ENCODE assay signal across 8 cellular contexts in the genomic region with DNA sequence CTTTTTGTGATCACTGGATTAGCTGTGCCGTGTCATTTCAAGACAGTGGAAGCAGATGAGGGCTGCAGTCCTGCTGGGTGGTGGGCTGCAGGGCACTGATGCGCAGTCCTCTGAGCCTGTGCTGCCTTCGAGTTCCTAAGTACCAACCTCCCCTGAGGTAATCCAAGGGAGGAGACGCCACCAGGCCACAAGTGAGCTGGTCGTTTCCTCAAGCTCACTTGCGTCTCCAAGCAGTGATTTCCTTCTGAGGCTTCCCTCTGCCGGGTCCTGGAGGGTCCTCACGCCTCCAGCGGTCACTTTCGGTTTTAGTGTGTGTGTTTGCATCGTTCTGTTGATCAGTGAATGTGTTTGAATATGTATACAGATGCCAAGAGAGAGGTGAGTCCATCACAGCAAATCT.
A peak's percentile ranks its signal among the peaks of the same experiment; 100 is the strongest.
DNase-seq lines count a peak whose midpoint lies in the region; ATAC-seq and TF ChIP-seq lines count a peak whose summit lies in the region.
"Had no signal": no experiment of that assay in that cellular context is flagged by ENCODE, and none has a peak within 500 bp of the region (broad histone marks: within the 10 kb centered on the region; RNA-seq: fewer than 3 reads in every experiment).

No MANE protein-coding gene starts in this region.

- H3K36me3 Mint-ChIP-seq in chondrocyte (ENCODE audit: low read depth) (peaks cover 5% of the 10 kb centered on the region), progenitor cell of endocrine pancreas (ENCODE audit: insufficient read depth) (peaks cover 4% of the 10 kb centered on the region)
- H3K36me3 Mint-ChIP-seq in T-helper 2 cell treated with Interferon-gamma antibody and Interleukin-4, amounts not matched to agents 5 μg/mL and 100 μg/mL, for 36 hours (ENCODE audit: low read depth), result no peaks in the 10 kb centered on the region

- H3K27me3 Mint-ChIP-seq in chondrocyte (ENCODE audit: low read depth) (no peaks in the 10 kb centered on the region), progenitor cell of endocrine pancreas (no peaks in the 10 kb centered on the region)
- H3K27me3 Mint-ChIP-seq in T-helper 2 cell treated with Interferon-gamma antibody and Interleukin-4, amounts not matched to agents 5 μg/mL and 100 μg/mL, for 36 hours (ENCODE audit: low read depth), result peaks cover 16% of the 10 kb centered on the region

- H3K4me1 Mint-ChIP-seq in chondrocyte (ENCODE audit: low read depth), result peaks cover 86% of the 10 kb centered on the region
- peaks cover 46% of the 10 kb centered on the region for H3K4me1 Mint-ChIP-seq in progenitor cell of endocrine pancreas (ENCODE audit: low read depth)
- H3K4me1 Mint-ChIP-seq in T-helper 2 cell treated with Interferon-gamma antibody and Interleukin-4, amounts not matched to agents 5 μg/mL and 100 μg/mL, for 36 hours (ENCODE audit: low read depth), result no peaks in the 10 kb centered on the region

- H3K4me3 Mint-ChIP-seq in chondrocyte (ENCODE audit: unreplicated experiment), result no peak overlapping the region
- no peak overlapping the region for H3K4me3 Mint-ChIP-seq in progenitor cell of endocrine pancreas (ENCODE audit: low read depth)
- no peak overlapping the region for H3K4me3 Mint-ChIP-seq in T-helper 2 cell treated with Interferon-gamma antibody and Interleukin-4, amounts not matched to agents 5 μg/mL and 100 μg/mL, for 36 hours

- intact Hi-C loops in posterior cingulate gyrus (cut with DNase I), result no loop called here

- ATAC-seq in GM19035 (IDR thresholded peaks at IDR 0.05; ENCODE audit: unreplicated experiment), result peak; percentile 49
- peak; percentile 40 for ATAC-seq in HG02973 (IDR thresholded peaks at IDR 0.05; ENCODE audit: unreplicated experiment)

- H3K9me3 Mint-ChIP-seq in chondrocyte (ENCODE audit: low read depth), result peaks cover 5% of the 10 kb centered on the region
- peaks cover 4% of the 10 kb centered on the region for H3K9me3 Mint-ChIP-seq in progenitor cell of endocrine pancreas (ENCODE audit: low read depth)
- H3K9me3 Mint-ChIP-seq in T-helper 2 cell treated with Interferon-gamma antibody and Interleukin-4, amounts not matched to agents 5 μg/mL and 100 μg/mL, for 36 hours, result peaks cover 5% of the 10 kb centered on the region

- TF ChIP-seq CTCF in chondrocyte (IDR thresholded peaks at IDR 0.05), result no peak
- TF ChIP-seq CTCF in progenitor cell of endocrine pancreas (IDR thresholded peaks at IDR 0.05; ENCODE audit: unreplicated experiment), result peak; percentile 26

- no peak for DNase-seq in chondrocyte (ENCODE audit: low spot score)
- DNase-seq in progenitor cell of endocrine pancreas (ENCODE audit: low spot score, unreplicated experiment), result no peak
- no peak for DNase-seq in HK-2 (ENCODE audit: unreplicated experiment)
- no peak for DNase-seq in T-helper 2 cell treated with Interferon-gamma antibody and Interleukin-4, amounts not matched to agents 5 μg/mL and 100 μg/mL, for 36 hours (ENCODE audit: low spot score)
- no peak for DNase-seq in posterior cingulate gyrus
- DNase-seq: activated CD8-positive, alpha-beta memory T cell treated with anti-CD3 and anti-CD28 coated beads, Interleukin-2, amount 50 U/mL, for 4 hours had no signal

- H3K27ac Mint-ChIP-seq in chondrocyte (ENCODE audit: unreplicated experiment) (peak overlapping the region; percentile 78), progenitor cell of endocrine pancreas (peak overlapping the region; percentile 60)
- H3K27ac Mint-ChIP-seq in T-helper 2 cell treated with Interferon-gamma antibody and Interleukin-4, amounts not matched to agents 5 μg/mL and 100 μg/mL, for 36 hours, result no peak overlapping the region
